18 cellular contexts compared by ENCODE assay signal in the genomic region with DNA sequence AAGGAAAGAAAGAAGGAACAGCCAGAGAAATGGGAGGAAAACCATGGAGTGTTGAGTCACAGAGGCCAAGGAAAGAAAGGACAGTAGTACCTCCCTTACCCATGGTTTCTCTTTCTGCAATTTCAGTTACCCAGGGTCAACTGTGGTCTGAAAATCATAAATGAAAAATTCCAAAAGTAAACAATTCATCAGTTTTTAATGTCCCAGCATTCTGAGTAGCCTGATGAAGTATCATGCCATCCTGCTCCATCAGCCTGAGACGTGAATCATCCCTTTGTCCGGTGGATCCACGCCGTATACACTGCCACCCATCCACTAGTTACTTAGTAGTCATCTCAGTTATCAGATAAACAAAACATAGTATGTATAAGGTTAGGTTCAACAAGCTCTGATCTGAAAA.
A peak's percentile ranks its signal among the peaks of the same experiment; 100 is the strongest.
DNase-seq lines count a peak whose midpoint lies in the region; ATAC-seq and TF ChIP-seq lines count a peak whose summit lies in the region.
"Had no signal": no experiment of that assay in that cellular context is flagged by ENCODE, and none has a peak within 500 bp of the region (broad histone marks: within the 10 kb centered on the region; RNA-seq: fewer than 3 reads in every experiment).

No MANE protein-coding gene starts in this region.

- H3K9ac ChIP-seq in PC-3 (ENCODE audit: low read length) = no peak overlapping the region

- ATAC-seq in PC-3 = no peak
- no peak for ATAC-seq in GM19455 (IDR thresholded peaks at IDR 0.05; ENCODE audit: unreplicated experiment)
- ATAC-seq: CD8-positive, alpha-beta T cell; GM23338; K562 had no signal

- H3K27ac ChIP-seq in PC-3 (ENCODE audit: low read length) = 0 out of 2 replicates have a peak overlapping the region, but pooled peaks have one; percentile 14

- H3K9me2 ChIP-seq in PC-3 (replicated peaks; ENCODE audit: low read length) = no peaks in the 10 kb centered on the region

- BruUV-seq in PC-3 (replicated peaks; lab: Mats Ljungman, UMichigan) = no TSS peak

- H4K20me1 ChIP-seq in PC-3 (ENCODE audit: low read length) = no peaks in the 10 kb centered on the region

- no peaks in the 10 kb centered on the region for H3F3A ChIP-seq in PC-3 (ENCODE audit: low read length, unreplicated experiment)

- intact Hi-C loops in PC-3 (cut with micrococcal nuclease) = no loop called here

- POLR2A ChIA-PET in PC-3 (lab: Charles Lee; ENCODE audit: unreplicated experiment) = no interaction called here

- no peaks in the 10 kb centered on the region for H3K79me2 ChIP-seq in PC-3 (ENCODE audit: low read length)

- H3K4me3 ChIP-seq in PC-3 (ENCODE audit: low read length) (no peak overlapping the region), choroid plexus epithelial cell (ENCODE audit: low read depth, low read length) (no peak overlapping the region)
- H3K4me3 ChIP-seq: GM23338, K562 had no signal

- no peaks in the 10 kb centered on the region for H3K36me3 ChIP-seq in PC-3 (ENCODE audit: low read depth, low read length)

- H3K27me3 ChIP-seq in PC-3 (ENCODE audit: low read length) = no peaks in the 10 kb centered on the region

- no peak overlapping the region for H2AFZ ChIP-seq in PC-3 (ENCODE audit: low read length)
- H2AFZ ChIP-seq: GM23338 had no signal

- no peak for TF ChIP-seq CTCF in PC-3 (conservative IDR thresholded peaks at IDR 0.05; ENCODE audit: low read depth, low read length)
- no peak for TF ChIP-seq CTCF in choroid plexus epithelial cell (conservative IDR thresholded peaks at IDR 0.05; ENCODE audit: low read depth, low read length)

- peak; percentile 90 for DNase-seq in EH (ENCODE audit: low read depth)
- DNase-seq in PC-3 = peak; percentile 58
- DNase-seq in choroid plexus epithelial cell (ENCODE audit: low read depth) = peak; percentile 50
- DNase-seq in non-pigmented ciliary epithelial cell (ENCODE audit: low read depth) = peak; percentile 41
- no peak for DNase-seq in NCI-H2227 (lab: John Stamatoyannopoulos, UW; ENCODE audit: unreplicated experiment)
- DNase-seq in ureter (ENCODE audit: low spot score) = no peak
- DNase-seq in effector CD4-positive, alpha-beta T cell = no peak
- DNase-seq: activated effector memory CD4-positive, alpha-beta T cell treated with Interleukin-2 at 50 U/mL for 16 hours; amniotic stem cell; CD8-positive, alpha-beta T cell; DMS79; hypothalamus; NCI-H2029 treated with DMSO at 0.1 percent for 48 hours; NCI-H524 treated with DMSO at 0.1 percent for 48 hours; stimulated activated CD4-positive, alpha-beta T cell treated with anti-CD3 and anti-CD28 coated beads, Interleukin-12 subunit alpha, Interleukin-12 subunit beta, amount 100 ng/mL, for 4 hours had no signal

- CTCF ChIA-PET in PC-3 (lab: Charles Lee) = no interaction called here

- peaks cover 5% of the 10 kb centered on the region; the same call in 1 of the 2 replicates for H3K4me1 ChIP-seq in PC-3 (ENCODE audit: insufficient read depth, low read length)

- H3K4me2 ChIP-seq in PC-3 (ENCODE audit: low read length) = no peak overlapping the region
- H3K4me2 ChIP-seq: GM23338 had no signal

- H3K9me3 ChIP-seq in PC-3 (ENCODE audit: low read length) = no peaks in the 10 kb centered on the region

Comparison
In these comparisons a context has a peak if more than half of its experiments do, and no peak if none do; other contexts are left out.
1. DNase-seq: peak in EH (single experiment), PC-3 (single experiment), choroid plexus epithelial cell (single experiment) and non-pigmented ciliary epithelial cell (single experiment); none in NCI-H2227 (single experiment), ureter (single experiment) and effector CD4-positive, alpha-beta T cell (single experiment).